ENCODE assay signal across 9 cellular contexts in genomic region chr4:6271206-6271605, GRCh38.
A peak's percentile ranks its signal among the peaks of the same experiment; 100 is the strongest.
DNase-seq lines count a peak whose midpoint lies in the region; ATAC-seq, FAIRE-seq and TF ChIP-seq lines count a peak whose summit lies in the region.
"Had no signal": no experiment of that assay in that cellular context is flagged by ENCODE, and none has a peak within 500 bp of the region (broad histone marks: within the 10 kb centered on the region; RNA-seq: fewer than 3 reads in every experiment).

No MANE protein-coding gene starts in this region.

- no peak for ATAC-seq in stimulated activated naive CD8-positive, alpha-beta T cell treated with anti-CD3 and anti-CD28 coated beads, Interleukin-15, amount 100 ng/mL, for 72 hours
- ATAC-seq in stimulated activated naive CD8-positive, alpha-beta T cell treated with anti-CD3 and anti-CD28 coated beads, Interleukin-15, Interleukin-2, amounts not matched to agents 100 U/mL and 50 U/mL, for 24 hours = no peak
- no peak for ATAC-seq in HG03354 (IDR thresholded peaks at IDR 0.05; ENCODE audit: poor library complexity, severe bottlenecking, unreplicated experiment)

- TF ChIP-seq CTCF in nephron (IDR thresholded peaks at IDR 0.05; ENCODE audit: unreplicated experiment in 3 of 3) = no peak

- H3K4me1 Mint-ChIP-seq in stimulated activated naive CD8-positive, alpha-beta T cell treated with anti-CD3 and anti-CD28 coated beads, Interleukin-15, amount 100 ng/mL, for 72 hours = peaks cover 26% of the 10 kb centered on the region
- peaks cover 37% of the 10 kb centered on the region for H3K4me1 Mint-ChIP-seq in nephron

- H3K27me3 Mint-ChIP-seq in stimulated activated naive CD8-positive, alpha-beta T cell treated with anti-CD3 and anti-CD28 coated beads, Interleukin-15, amount 100 ng/mL, for 72 hours = peaks cover 36% of the 10 kb centered on the region
- peaks cover 4% of the 10 kb centered on the region for H3K27me3 Mint-ChIP-seq in nephron (ENCODE audit: low read depth)

- no peak for DNase-seq in stimulated activated naive CD8-positive, alpha-beta T cell treated with anti-CD3 and anti-CD28 coated beads, Interleukin-15, amount 100 ng/mL, for 72 hours
- no peak for DNase-seq in stimulated activated naive CD8-positive, alpha-beta T cell treated with anti-CD3 and anti-CD28 coated beads, Interleukin-15, Interleukin-2, amounts not matched to agents 100 U/mL and 50 U/mL, for 24 hours
- DNase-seq in GOT3 (lab: John Stamatoyannopoulos, UW) = no peak
- DNase-seq in GM19239 (ENCODE audit: insufficient read length, low spot score) = no peak
- DNase-seq in SW 1271 (lab: John Stamatoyannopoulos, UW) = no peak
- DNase-seq: activated CD4-positive, alpha-beta T cell treated with anti-CD3 and anti-CD28 coated beads, Interleukin-2, amount 50 U/mL, for 48 hours had no signal

- H3K36me3 Mint-ChIP-seq in nephron (ENCODE audit: low read depth) = no peaks in the 10 kb centered on the region

- H3K27ac Mint-ChIP-seq in stimulated activated naive CD8-positive, alpha-beta T cell treated with anti-CD3 and anti-CD28 coated beads, Interleukin-15, amount 100 ng/mL, for 72 hours = no peak overlapping the region
- peak overlapping the region in 1 of 3 experiments; percentile 52 for H3K27ac Mint-ChIP-seq in nephron

- peak overlapping the region; percentile 71 to 81 for H3K4me3 Mint-ChIP-seq in stimulated activated naive CD8-positive, alpha-beta T cell treated with anti-CD3 and anti-CD28 coated beads, Interleukin-15, amount 100 ng/mL, for 72 hours
- peak overlapping the region; percentile 90 to 98 (median 96) for H3K4me3 Mint-ChIP-seq in nephron

- FAIRE-seq in GM19239 (lab: Jason Lieb, UNC) = no peak

- no peaks in the 10 kb centered on the region for H3K9me3 Mint-ChIP-seq in stimulated activated naive CD8-positive, alpha-beta T cell treated with anti-CD3 and anti-CD28 coated beads, Interleukin-15, amount 100 ng/mL, for 72 hours
- H3K9me3 Mint-ChIP-seq in nephron = no peaks in the 10 kb centered on the region

- H3K27ac ChIP-seq in cingulate gyrus (ENCODE audit: low read depth, low read length) = peak overlapping the region; percentile 67
